7 cellular contexts compared by ENCODE assay signal in genomic region chr3:57768595-57768994, GRCh38.
"Had no signal": no experiment of that assay in that cellular context is flagged by ENCODE, and none has a peak within 500 bp of the region (broad histone marks: within the 10 kb centered on the region; RNA-seq: fewer than 3 reads in every experiment).

No MANE protein-coding gene starts in this region.

- H3K9ac ChIP-seq: GM23248 had no signal

- H3K9me3 ChIP-seq: HAP-1 had no signal

- DNase-seq: GM23248, GOT3, H7, IMR-90 had no signal

- H3K4me3 ChIP-seq: GM23248, HAP-1 had no signal

- H3K27ac ChIP-seq: GM23248 had no signal

- ATAC-seq: HCT116 had no signal

- H2AFZ ChIP-seq: GM23248 had no signal

- FAIRE-seq: HTR-8/SVneo had no signal
